ENCODE assay signal across 1 cellular context in the genomic region with DNA sequence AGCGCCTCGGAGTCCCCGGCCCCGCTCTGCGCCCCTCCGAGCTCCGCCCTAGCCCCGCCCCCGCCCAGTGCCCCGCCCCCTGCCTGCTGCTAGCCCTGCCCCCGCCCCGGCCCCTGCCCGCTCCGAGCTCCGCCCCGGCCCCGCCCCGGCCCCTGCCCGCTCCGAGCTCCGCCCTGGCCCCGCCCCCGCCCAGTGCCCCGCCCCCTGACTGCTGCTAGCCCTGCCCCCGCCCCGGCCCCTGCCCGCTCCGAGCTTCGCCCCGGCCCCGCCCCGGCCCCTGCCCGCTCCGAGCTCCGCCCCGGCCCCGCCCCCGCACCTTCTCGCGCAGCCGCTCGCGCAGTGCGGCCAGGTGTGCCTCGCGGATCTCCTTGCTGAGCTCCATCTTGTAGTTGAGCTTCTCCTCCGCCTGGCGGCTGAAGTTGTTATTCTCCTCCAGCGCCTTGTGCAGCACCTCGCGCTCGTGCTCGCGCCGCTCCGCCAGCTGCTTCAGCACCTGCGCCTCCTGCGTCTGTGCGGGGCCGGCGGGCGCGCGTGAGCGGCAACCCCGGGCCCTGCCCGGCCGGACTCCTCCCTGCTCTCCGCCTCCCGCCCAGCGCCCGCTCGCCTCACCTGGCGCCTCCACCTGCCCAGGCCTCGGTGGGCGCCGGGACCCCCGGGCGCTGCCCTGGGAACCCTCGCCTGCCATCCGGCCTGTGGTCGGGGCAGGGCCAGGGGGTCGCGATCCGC.
A peak's percentile ranks its signal among the peaks of the same experiment; 100 is the strongest.
TF ChIP-seq lines count a peak whose summit lies in the region.

No MANE protein-coding gene starts in this region.

TF ChIP-seq in HepG2, 621 proteins besides CTCF, POLR2A, EP300 and RAD21 (continued from another document and continues in another):
- TF ChIP-seq ZNF512B (CRISPR knock-in tag; IDR thresholded peaks at IDR 0.05; ENCODE audit: borderline replicate concordance) (no peak), ZNF629 (CRISPR knock-in tag; conservative IDR thresholded peaks at IDR 0.05) (0 out of 2 replicates have a peak, but pooled peaks have one; percentile 14), ZSCAN25 (CRISPR knock-in tag; IDR thresholded peaks at IDR 0.05) (peak; percentile 83), ZNF12 (CRISPR knock-in tag; IDR thresholded peaks at IDR 0.05) (peak; percentile 76), EEA1 (CRISPR knock-in tag; IDR thresholded peaks at IDR 0.05; ENCODE audit: borderline replicate concordance) (peak; percentile 34; the same call in 1 of the 2 replicates), PHF8 (CRISPR knock-in tag; IDR thresholded peaks at IDR 0.05) (peak; percentile 75), DRAP1 (CRISPR knock-in tag; IDR thresholded peaks at IDR 0.05) (peak; percentile 57; the same call in 1 of the 2 replicates), FOXA1 (IDR thresholded peaks at IDR 0.05) (no peak), FOXA1 (CRISPR knock-in tag; IDR thresholded peaks at IDR 0.05) (peak; percentile 48), SMAD3 (CRISPR knock-in tag; IDR thresholded peaks at IDR 0.05) (peak; percentile 57; the same call in 1 of the 2 replicates), AHR (CRISPR knock-in tag; IDR thresholded peaks at IDR 0.05) (peak; percentile 46; the same call in 1 of the 2 replicates), SALL2 (CRISPR knock-in tag; IDR thresholded peaks at IDR 0.05) (no peak), ZNF282 (IDR thresholded peaks at IDR 0.05; ENCODE audit: partially characterized antibody) (no peak), IKZF4 (CRISPR knock-in tag; IDR thresholded peaks at IDR 0.05; ENCODE audit: borderline replicate concordance, low read depth, not compliant biosample characterization) (no peak), TAF1 (CRISPR knock-in tag; IDR thresholded peaks at IDR 0.05) (peak; percentile 74), SOX6 (IDR thresholded peaks at IDR 0.05) (no peak), SOX6 (CRISPR knock-in tag; IDR thresholded peaks at IDR 0.05) (0 out of 2 replicates have a peak, but pooled peaks have one; percentile 5), KDM4B (CRISPR knock-in tag; IDR thresholded peaks at IDR 0.05) (peak; percentile 86; the same call in 1 of the 2 replicates), ETV5 (CRISPR knock-in tag; IDR thresholded peaks at IDR 0.05; ENCODE audit: borderline replicate concordance) (peak; percentile 54; the same call in 1 of the 2 replicates), ZNF468 (CRISPR knock-in tag; IDR thresholded peaks at IDR 0.05) (0 out of 2 replicates have a peak, but pooled peaks have one; percentile 15), GABPB1 (CRISPR knock-in tag; IDR thresholded peaks at IDR 0.05) (peak; percentile 72), BCL6 (CRISPR knock-in tag; IDR thresholded peaks at IDR 0.05) (peak; percentile 36; the same call in 1 of the 2 replicates), ZNF768 (CRISPR knock-in tag; IDR thresholded peaks at IDR 0.05) (peak; percentile 52; the same call in 1 of the 2 replicates), ZNF234 (CRISPR knock-in tag; conservative IDR thresholded peaks at IDR 0.05) (0 out of 2 replicates have a peak, but pooled peaks have one; percentile 61), ZNF589 (CRISPR knock-in tag; conservative IDR thresholded peaks at IDR 0.05) (peak; percentile 36; the same call in 1 of the 2 replicates), SP1 (IDR thresholded peaks at IDR 0.05) (peak; percentile 87; the same call in 1 of the 2 replicates), SP1 (CRISPR knock-in tag; IDR thresholded peaks at IDR 0.05) (peak; percentile 75), HDAC1 (CRISPR knock-in tag; IDR thresholded peaks at IDR 0.05) (peak; percentile 64), GATAD1 (CRISPR knock-in tag; IDR thresholded peaks at IDR 0.05) (no peak), HNRNPUL1 (IDR thresholded peaks at IDR 0.05; ENCODE audit: low read depth, low read length) (no peak), ATM (IDR thresholded peaks at IDR 0.05; ENCODE audit: borderline replicate concordance) (no peak), ZBTB1 (CRISPR knock-in tag; IDR thresholded peaks at IDR 0.05; ENCODE audit: borderline replicate concordance) (0 out of 2 replicates have a peak, but pooled peaks have one; percentile 59), ZBTB7A (CRISPR knock-in tag; IDR thresholded peaks at IDR 0.05) (peak; percentile 12; the same call in 1 of the 2 replicates), HOXA9 (CRISPR knock-in tag; IDR thresholded peaks at IDR 0.05; ENCODE audit: borderline replicate concordance) (peak; percentile 41; the same call in 1 of the 2 replicates), ZNF263 (CRISPR knock-in tag; IDR thresholded peaks at IDR 0.05) (peak; percentile 59; the same call in 1 of the 2 replicates), DZIP1 (CRISPR knock-in tag; IDR thresholded peaks at IDR 0.05) (peak; percentile 37; the same call in 1 of the 2 replicates), PRPF4 (IDR thresholded peaks at IDR 0.05; ENCODE audit: low read depth, low read length, poor library complexity, severe bottlenecking) (no peak), CHD4 (IDR thresholded peaks at IDR 0.05; ENCODE audit: borderline replicate concordance, low read length) (no peak)
- TF ChIP-seq, protein P1, sequence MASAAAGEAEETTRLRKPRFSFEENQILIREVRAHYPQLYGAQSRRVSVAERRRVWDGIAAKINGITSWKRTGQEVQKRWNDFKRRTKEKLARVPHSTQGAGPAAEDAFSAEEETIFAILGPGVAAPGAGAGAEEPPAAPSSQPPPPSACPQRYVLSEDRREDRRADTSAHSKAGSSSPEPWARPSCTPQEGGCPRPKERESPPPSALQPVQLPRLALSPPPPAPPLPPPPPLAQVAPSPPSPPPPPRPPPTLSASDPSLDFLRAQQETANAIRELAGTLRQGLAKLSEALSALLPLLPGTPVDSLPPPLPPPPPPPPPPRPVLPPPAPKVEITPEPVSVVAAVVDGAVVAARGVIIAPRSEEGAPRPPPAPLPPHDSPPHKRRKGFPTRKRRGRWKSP (CRISPR knock-in tag; IDR thresholded peaks at IDR 0.05), result peak; percentile 81; the same call in 1 of the 2 replicates
- TF ChIP-seq, protein P2, sequence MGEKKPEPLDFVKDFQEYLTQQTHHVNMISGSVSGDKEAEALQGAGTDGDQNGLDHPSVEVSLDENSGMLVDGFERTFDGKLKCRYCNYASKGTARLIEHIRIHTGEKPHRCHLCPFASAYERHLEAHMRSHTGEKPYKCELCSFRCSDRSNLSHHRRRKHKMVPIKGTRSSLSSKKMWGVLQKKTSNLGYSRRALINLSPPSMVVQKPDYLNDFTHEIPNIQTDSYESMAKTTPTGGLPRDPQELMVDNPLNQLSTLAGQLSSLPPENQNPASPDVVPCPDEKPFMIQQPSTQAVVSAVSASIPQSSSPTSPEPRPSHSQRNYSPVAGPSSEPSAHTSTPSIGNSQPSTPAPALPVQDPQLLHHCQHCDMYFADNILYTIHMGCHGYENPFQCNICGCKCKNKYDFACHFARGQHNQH (CRISPR knock-in tag; IDR thresholded peaks at IDR 0.05), result peak; percentile 56; the same call in 1 of the 2 replicates
- TF ChIP-seq, protein P3, sequence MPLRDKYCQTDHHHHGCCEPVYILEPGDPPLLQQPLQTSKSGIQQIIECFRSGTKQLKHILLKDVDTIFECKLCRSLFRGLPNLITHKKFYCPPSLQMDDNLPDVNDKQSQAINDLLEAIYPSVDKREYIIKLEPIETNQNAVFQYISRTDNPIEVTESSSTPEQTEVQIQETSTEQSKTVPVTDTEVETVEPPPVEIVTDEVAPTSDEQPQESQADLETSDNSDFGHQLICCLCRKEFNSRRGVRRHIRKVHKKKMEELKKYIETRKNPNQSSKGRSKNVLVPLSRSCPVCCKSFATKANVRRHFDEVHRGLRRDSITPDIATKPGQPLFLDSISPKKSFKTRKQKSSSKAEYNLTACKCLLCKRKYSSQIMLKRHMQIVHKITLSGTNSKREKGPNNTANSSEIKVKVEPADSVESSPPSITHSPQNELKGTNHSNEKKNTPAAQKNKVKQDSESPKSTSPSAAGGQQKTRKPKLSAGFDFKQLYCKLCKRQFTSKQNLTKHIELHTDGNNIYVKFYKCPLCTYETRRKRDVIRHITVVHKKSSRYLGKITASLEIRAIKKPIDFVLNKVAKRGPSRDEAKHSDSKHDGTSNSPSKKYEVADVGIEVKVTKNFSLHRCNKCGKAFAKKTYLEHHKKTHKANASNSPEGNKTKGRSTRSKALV (CRISPR knock-in tag; IDR thresholded peaks at IDR 0.05), result peak; percentile 55; the same call in 1 of the 2 replicates
- TF ChIP-seq, protein P4, sequence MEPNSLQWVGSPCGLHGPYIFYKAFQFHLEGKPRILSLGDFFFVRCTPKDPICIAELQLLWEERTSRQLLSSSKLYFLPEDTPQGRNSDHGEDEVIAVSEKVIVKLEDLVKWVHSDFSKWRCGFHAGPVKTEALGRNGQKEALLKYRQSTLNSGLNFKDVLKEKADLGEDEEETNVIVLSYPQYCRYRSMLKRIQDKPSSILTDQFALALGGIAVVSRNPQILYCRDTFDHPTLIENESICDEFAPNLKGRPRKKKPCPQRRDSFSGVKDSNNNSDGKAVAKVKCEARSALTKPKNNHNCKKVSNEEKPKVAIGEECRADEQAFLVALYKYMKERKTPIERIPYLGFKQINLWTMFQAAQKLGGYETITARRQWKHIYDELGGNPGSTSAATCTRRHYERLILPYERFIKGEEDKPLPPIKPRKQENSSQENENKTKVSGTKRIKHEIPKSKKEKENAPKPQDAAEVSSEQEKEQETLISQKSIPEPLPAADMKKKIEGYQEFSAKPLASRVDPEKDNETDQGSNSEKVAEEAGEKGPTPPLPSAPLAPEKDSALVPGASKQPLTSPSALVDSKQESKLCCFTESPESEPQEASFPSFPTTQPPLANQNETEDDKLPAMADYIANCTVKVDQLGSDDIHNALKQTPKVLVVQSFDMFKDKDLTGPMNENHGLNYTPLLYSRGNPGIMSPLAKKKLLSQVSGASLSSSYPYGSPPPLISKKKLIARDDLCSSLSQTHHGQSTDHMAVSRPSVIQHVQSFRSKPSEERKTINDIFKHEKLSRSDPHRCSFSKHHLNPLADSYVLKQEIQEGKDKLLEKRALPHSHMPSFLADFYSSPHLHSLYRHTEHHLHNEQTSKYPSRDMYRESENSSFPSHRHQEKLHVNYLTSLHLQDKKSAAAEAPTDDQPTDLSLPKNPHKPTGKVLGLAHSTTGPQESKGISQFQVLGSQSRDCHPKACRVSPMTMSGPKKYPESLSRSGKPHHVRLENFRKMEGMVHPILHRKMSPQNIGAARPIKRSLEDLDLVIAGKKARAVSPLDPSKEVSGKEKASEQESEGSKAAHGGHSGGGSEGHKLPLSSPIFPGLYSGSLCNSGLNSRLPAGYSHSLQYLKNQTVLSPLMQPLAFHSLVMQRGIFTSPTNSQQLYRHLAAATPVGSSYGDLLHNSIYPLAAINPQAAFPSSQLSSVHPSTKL (CRISPR knock-in tag; IDR thresholded peaks at IDR 0.05), result 0 out of 2 replicates have a peak, but pooled peaks have one; percentile 35
- TF ChIP-seq, protein P5, sequence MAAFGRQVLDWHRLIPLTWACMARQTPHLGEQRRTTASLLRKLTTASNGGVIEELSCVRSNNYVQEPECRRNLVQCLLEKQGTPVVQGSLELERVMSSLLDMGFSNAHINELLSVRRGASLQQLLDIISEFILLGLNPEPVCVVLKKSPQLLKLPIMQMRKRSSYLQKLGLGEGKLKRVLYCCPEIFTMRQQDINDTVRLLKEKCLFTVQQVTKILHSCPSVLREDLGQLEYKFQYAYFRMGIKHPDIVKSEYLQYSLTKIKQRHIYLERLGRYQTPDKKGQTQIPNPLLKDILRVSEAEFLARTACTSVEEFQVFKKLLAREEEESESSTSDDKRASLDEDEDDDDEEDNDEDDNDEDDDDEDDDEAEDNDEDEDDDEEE (CRISPR knock-in tag; IDR thresholded peaks at IDR 0.05), result peak; percentile 85; the same call in 1 of the 2 replicates
- TF ChIP-seq, protein P6, sequence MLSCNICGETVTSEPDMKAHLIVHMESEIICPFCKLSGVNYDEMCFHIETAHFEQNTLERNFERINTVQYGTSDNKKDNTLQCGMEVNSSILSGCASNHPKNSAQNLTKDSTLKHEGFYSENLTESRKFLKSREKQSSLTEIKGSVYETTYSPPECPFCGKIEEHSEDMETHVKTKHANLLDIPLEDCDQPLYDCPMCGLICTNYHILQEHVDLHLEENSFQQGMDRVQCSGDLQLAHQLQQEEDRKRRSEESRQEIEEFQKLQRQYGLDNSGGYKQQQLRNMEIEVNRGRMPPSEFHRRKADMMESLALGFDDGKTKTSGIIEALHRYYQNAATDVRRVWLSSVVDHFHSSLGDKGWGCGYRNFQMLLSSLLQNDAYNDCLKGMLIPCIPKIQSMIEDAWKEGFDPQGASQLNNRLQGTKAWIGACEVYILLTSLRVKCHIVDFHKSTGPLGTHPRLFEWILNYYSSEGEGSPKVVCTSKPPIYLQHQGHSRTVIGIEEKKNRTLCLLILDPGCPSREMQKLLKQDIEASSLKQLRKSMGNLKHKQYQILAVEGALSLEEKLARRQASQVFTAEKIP (CRISPR knock-in tag; IDR thresholded peaks at IDR 0.05; ENCODE audit: borderline replicate concordance), result no peak
